In genomic region chr11:2269601-2270321, GRCh38 we compare ENCODE assay signal across 8 cellular contexts. TPM values are rescaled to one million over a fixed set of nuclear protein-coding genes. Genes with fewer than 3 reads are reported as not detected.
A peak's percentile ranks its signal among the peaks of the same experiment; 100 is the strongest.
DNase-seq lines count a peak whose midpoint lies in the region; ATAC-seq lines count a peak whose summit lies in the region.

No MANE protein-coding gene starts in this region.

- intact Hi-C loops in left ventricle myocardium superior (cut with micrococcal nuclease): no loop called here

- POLR2A ChIA-PET in activated naive CD8-positive, alpha-beta T cell treated with anti-CD3 and anti-CD28 coated beads, Interleukin-2, amount 10 ng/mL, durations not matched to agents 7 days and 5 days (lab: Charles Lee): interaction anchor here (0.7 to 1.0 kb wide), 2 partner anchors 17 to 107 kb away, joined by 3 read pairs; partner anchors contain the start of gene CD81

- H3K9me3 Mint-ChIP-seq in activated naive CD8-positive, alpha-beta T cell treated with anti-CD3 and anti-CD28 coated beads, Interleukin-2, amount 10 ng/mL, durations not matched to agents 7 days and 5 days: no peaks in the 10 kb centered on the region

- H3K4me1 Mint-ChIP-seq in activated naive CD8-positive, alpha-beta T cell treated with anti-CD3 and anti-CD28 coated beads, Interleukin-2, amount 10 ng/mL, durations not matched to agents 7 days and 5 days: peaks cover 22% of the 10 kb centered on the region

- DNase-seq in DMS114 treated with DMSO at 0.1 percent for 48 hours (lab: John Stamatoyannopoulos, UW; ENCODE audit: unreplicated experiment) (peak; percentile 17), NCI-H2196 (lab: John Stamatoyannopoulos, UW; ENCODE audit: unreplicated experiment) (peak; percentile 85), left ventricle myocardium superior (peak; percentile 73), renal cortical epithelial cell (ENCODE audit: low read depth) (peak; percentile 9), SHP77 (lab: John Stamatoyannopoulos, UW) (no peak)
- peak; percentile 64 for DNase-seq in activated naive CD8-positive, alpha-beta T cell treated with anti-CD3 and anti-CD28 coated beads, Interleukin-2, amount 10 ng/mL, durations not matched to agents 7 days and 5 days

- H3K27ac Mint-ChIP-seq in activated naive CD8-positive, alpha-beta T cell treated with anti-CD3 and anti-CD28 coated beads, Interleukin-2, amount 10 ng/mL, durations not matched to agents 7 days and 5 days: no peak overlapping the region

- H3K27me3 Mint-ChIP-seq in activated naive CD8-positive, alpha-beta T cell treated with anti-CD3 and anti-CD28 coated beads, Interleukin-2, amount 10 ng/mL, durations not matched to agents 7 days and 5 days: peaks cover 32% of the 10 kb centered on the region

- H3K36me3 Mint-ChIP-seq in activated naive CD8-positive, alpha-beta T cell treated with anti-CD3 and anti-CD28 coated beads, Interleukin-2, amount 10 ng/mL, durations not matched to agents 7 days and 5 days: no peaks in the 10 kb centered on the region

- H3K4me3 Mint-ChIP-seq in activated naive CD8-positive, alpha-beta T cell treated with anti-CD3 and anti-CD28 coated beads, Interleukin-2, amount 10 ng/mL, durations not matched to agents 7 days and 5 days: peak overlapping the region; percentile 65

- peak; percentile 44 for ATAC-seq in activated naive CD8-positive, alpha-beta T cell treated with anti-CD3 and anti-CD28 coated beads, Interleukin-2, amount 10 ng/mL, durations not matched to agents 7 days and 5 days (ENCODE audit: low read depth)
- peak; percentile 65 for ATAC-seq in left ventricle myocardium superior
- ATAC-seq in GM21526 (IDR thresholded peaks at IDR 0.05; ENCODE audit: low FRiP score, unreplicated experiment): no peak
- no peak for ATAC-seq in HG02571 (IDR thresholded peaks at IDR 0.05; ENCODE audit: unreplicated experiment)

RNA-seq across cellular contexts. Expression of gene ASCL2, which starts 0.6 kb away (rescaled TPM):
- total RNA-seq in activated naive CD8-positive, alpha-beta T cell treated with anti-CD3 and anti-CD28 coated beads, Interleukin-2, amount 10 ng/mL, durations not matched to agents 7 days and 5 days: under 1 TPM; 0.62 to 0.80 TPM
- total RNA-seq in left ventricle myocardium superior (0.17 TPM), renal cortical epithelial cell (not detected in 2 replicates)

RNA-seq across cellular contexts. Expression of gene C11orf21, which starts 32.0 kb away (rescaled TPM):
- 10 to 100 TPM; 51.0 to 55.3 TPM for total RNA-seq in activated naive CD8-positive, alpha-beta T cell treated with anti-CD3 and anti-CD28 coated beads, Interleukin-2, amount 10 ng/mL, durations not matched to agents 7 days and 5 days
- total RNA-seq in left ventricle myocardium superior: 66.5 TPM
- 0.10 TPM in 1 of 2 replicates, not detected in the other for total RNA-seq in renal cortical epithelial cell

RNA-seq across cellular contexts. Expression of gene TSPAN32, which starts 32.1 kb away (rescaled TPM):
- 10 to 100 TPM; 49.5 to 52.3 TPM for total RNA-seq in activated naive CD8-positive, alpha-beta T cell treated with anti-CD3 and anti-CD28 coated beads, Interleukin-2, amount 10 ng/mL, durations not matched to agents 7 days and 5 days
- total RNA-seq in left ventricle myocardium superior (19.9 TPM), renal cortical epithelial cell (not detected in 2 replicates)

Comparison
In these comparisons a context has a peak if more than half of its experiments do, and no peak if none do; other contexts are left out.
1. DNase-seq: peak in DMS114 treated with DMSO at 0.1 percent for 48 hours (single experiment), NCI-H2196 (single experiment), activated naive CD8-positive, alpha-beta T cell treated with anti-CD3 and anti-CD28 coated beads, Interleukin-2, amount 10 ng/mL, durations not matched to agents 7 days and 5 days (single experiment), left ventricle myocardium superior (single experiment) and renal cortical epithelial cell (single experiment); none in SHP77 (0 of 2).
2. ATAC-seq: peak in activated naive CD8-positive, alpha-beta T cell treated with anti-CD3 and anti-CD28 coated beads, Interleukin-2, amount 10 ng/mL, durations not matched to agents 7 days and 5 days (single experiment) and left ventricle myocardium superior (single experiment); none in GM21526 (single experiment) and HG02571 (single experiment).
3. RNA of gene C11orf21, which starts 32.0 kb away (total RNA-seq): 66.5 TPM in left ventricle myocardium superior (single experiment) and 51.0 to 55.3 TPM in activated naive CD8-positive, alpha-beta T cell treated with anti-CD3 and anti-CD28 coated beads, Interleukin-2, amount 10 ng/mL, durations not matched to agents 7 days and 5 days; 0.10 TPM in renal cortical epithelial cell; every median in the first group is over 10 times any median in the second.
4. RNA of gene TSPAN32, which starts 32.1 kb away (total RNA-seq): 49.5 to 52.3 TPM in activated naive CD8-positive, alpha-beta T cell treated with anti-CD3 and anti-CD28 coated beads, Interleukin-2, amount 10 ng/mL, durations not matched to agents 7 days and 5 days and 19.9 TPM in left ventricle myocardium superior (single experiment); not detected in renal cortical epithelial cell; every median in the first group is over 10 times any median in the second.